8 cellular contexts compared by ENCODE assay signal in genomic region chr1:26787381-26787705, GRCh38. TPM values are rescaled to one million over a fixed set of nuclear protein-coding genes. Genes with fewer than 3 reads are reported as not detected.
DNase-seq lines count a peak whose midpoint lies in the region; ATAC-seq, FAIRE-seq and TF ChIP-seq lines count a peak whose summit lies in the region.

No MANE protein-coding gene starts in this region.

- TF ChIP-seq EP300 in neural cell (conservative IDR thresholded peaks at IDR 0.05; ENCODE audit: poor library complexity, severe bottlenecking) = no peak

- peak overlapping the region; percentile 75 for H3K4me3 ChIP-seq in BLaER1
- peak overlapping the region; percentile 51 to 76 (median 52) for H3K4me3 ChIP-seq in endothelial cell of umbilical vein (replicated peaks in 1 of 3; ENCODE audit: insufficient read depth in 1 of 3, low read depth in 1 of 3, low read length in 3 of 3)
- peak overlapping the region; percentile 91 for H3K4me3 ChIP-seq in neural cell (ENCODE audit: low read length)
- peak overlapping the region; percentile 67 for H3K4me3 ChIP-seq in urinary bladder (ENCODE audit: low read depth, low read length)

- H3K27me3 ChIP-seq in BLaER1 = no peaks in the 10 kb centered on the region
- no peaks in the 10 kb centered on the region for H3K27me3 ChIP-seq in endothelial cell of umbilical vein (ENCODE audit: control insufficient read depth in 2 of 2, insufficient read depth in 2 of 2, low read length in 2 of 2)
- H3K27me3 ChIP-seq in neural cell (ENCODE audit: insufficient read depth, low read depth, low read length) = no peaks in the 10 kb centered on the region

- peaks cover 56% of the 10 kb centered on the region for H3K4me1 Mint-ChIP-seq in activated CD4-positive, alpha-beta T cell treated with anti-CD3 and anti-CD28 coated beads for 36 hours

- POLR2A ChIA-PET in activated CD4-positive, alpha-beta T cell treated with anti-CD3 and anti-CD28 coated beads for 36 hours (lab: Charles Lee) = interaction anchor here (0.6 to 5.8 kb wide), 8 partner anchors 18 to 315 kb away, joined by 3 to 83 read pairs (median 4); partner anchors contain the start of gene HMGN2
- POLR2A ChIA-PET in endothelial cell of umbilical vein (lab: Charles Lee) = interaction anchor here (0.6 to 1.0 kb wide), 3 partner anchors 63 to 272 kb away, joined by 3 to 9 read pairs (median 4); no protein-coding TSS in a partner anchor

- TF ChIP-seq POLR2A in endothelial cell of umbilical vein (IDR thresholded peaks at IDR 0.05; ENCODE audit: low read depth, low read length) = no peak

- H3K9me2 ChIP-seq in neural cell (ENCODE audit: insufficient read depth, low read length) = no peaks in the 10 kb centered on the region

- no peak for FAIRE-seq in endothelial cell of umbilical vein (lab: Jason Lieb, UNC)
- FAIRE-seq in frontal cortex (lab: Jason Lieb, UNC) = no peak

- H3K9me3 ChIP-seq in BLaER1 (no peaks in the 10 kb centered on the region), endothelial cell of umbilical vein (replicated peaks; ENCODE audit: control insufficient read depth, insufficient read depth, low read length) (no peaks in the 10 kb centered on the region), neural cell (ENCODE audit: low read length) (no peaks in the 10 kb centered on the region)

- no peaks in the 10 kb centered on the region for H3K79me2 ChIP-seq in endothelial cell of umbilical vein (ENCODE audit: control insufficient read depth, insufficient read depth, low read length)
- no peaks in the 10 kb centered on the region for H3K79me2 ChIP-seq in neural cell (replicated peaks; ENCODE audit: insufficient read depth, low read length)

- H3K4me3 Mint-ChIP-seq in activated CD4-positive, alpha-beta T cell treated with anti-CD3 and anti-CD28 coated beads for 36 hours = peak overlapping the region; percentile 82

- peak overlapping the region; percentile 99 for H3K27ac Mint-ChIP-seq in activated CD4-positive, alpha-beta T cell treated with anti-CD3 and anti-CD28 coated beads for 36 hours

- ATAC-seq in GM19324 (IDR thresholded peaks at IDR 0.05; ENCODE audit: low FRiP score, unreplicated experiment) = peak; percentile 35
- peak; percentile 44 for ATAC-seq in HG03439 (IDR thresholded peaks at IDR 0.05; ENCODE audit: unreplicated experiment)
- peak; percentile 34 for ATAC-seq in activated CD4-positive, alpha-beta T cell treated with anti-CD3 and anti-CD28 coated beads for 36 hours

- H3K9me3 Mint-ChIP-seq in activated CD4-positive, alpha-beta T cell treated with anti-CD3 and anti-CD28 coated beads for 36 hours (ENCODE audit: low read depth) = no peaks in the 10 kb centered on the region

- peak overlapping the region; percentile 95 for H3K9ac ChIP-seq in BLaER1
- H3K9ac ChIP-seq in endothelial cell of umbilical vein (replicated peaks; ENCODE audit: extremely low read depth, insufficient read depth, low read length) = peak overlapping the region; percentile 85
- H3K9ac ChIP-seq in neural cell (ENCODE audit: low read length) = peak overlapping the region; percentile 94

- peaks cover 21% of the 10 kb centered on the region for H3K36me3 Mint-ChIP-seq in activated CD4-positive, alpha-beta T cell treated with anti-CD3 and anti-CD28 coated beads for 36 hours (ENCODE audit: low read depth)

- DNase-seq in activated CD4-positive, alpha-beta T cell treated with anti-CD3 and anti-CD28 coated beads for 36 hours = peak; percentile 84
- DNase-seq in endothelial cell of umbilical vein (ENCODE audit: low read depth, low spot score) (no peak), frontal cortex (ENCODE audit: low spot score in 2 of 2) (no peak)

- TF ChIP-seq RAD21 in neural cell (conservative IDR thresholded peaks at IDR 0.05) = no peak

- H3K36me3 ChIP-seq in BLaER1 (peaks cover 20% of the 10 kb centered on the region), endothelial cell of umbilical vein (ENCODE audit: control insufficient read depth in 2 of 2, extremely low read depth in 1 of 2, insufficient read depth in 2 of 2, low read length in 2 of 2) (peaks cover 1 to 3% of the 10 kb centered on the region in 2 experiments), neural cell (ENCODE audit: insufficient read depth, low read length) (peaks cover 11% of the 10 kb centered on the region), urinary bladder (ENCODE audit: insufficient read depth) (no peaks in the 10 kb centered on the region)

- peak overlapping the region; percentile 63 for H2AFZ ChIP-seq in endothelial cell of umbilical vein (ENCODE audit: low read depth, low read length)
- H2AFZ ChIP-seq in neural cell (ENCODE audit: low read depth, low read length) = peak overlapping the region; percentile 98

- H4K20me1 ChIP-seq in BLaER1 (no peaks in the 10 kb centered on the region), endothelial cell of umbilical vein (replicated peaks; ENCODE audit: control insufficient read depth, extremely low read depth, insufficient read depth, low read length) (no peaks in the 10 kb centered on the region), neural cell (ENCODE audit: insufficient read depth) (no peaks in the 10 kb centered on the region)

- peak overlapping the region; percentile 98 for H3K4me2 ChIP-seq in BLaER1
- peak overlapping the region; percentile 84 for H3K4me2 ChIP-seq in endothelial cell of umbilical vein (ENCODE audit: insufficient read depth, low read length)
- peak overlapping the region; percentile 100 for H3K4me2 ChIP-seq in neural cell (ENCODE audit: low read length)

- dilution Hi-C loops in endothelial cell of umbilical vein (cut with MboI; ENCODE audit: extremely low pct_ligation_motif_present, low sequenced_read_pairs) = loop anchor here (5.0 kb wide), 1 partner anchor 85 kb away; no protein-coding TSS in a partner anchor

- WGBS in urinary bladder = under 1% methylated on average over 11 of the region's 11 CpGs

- TF ChIP-seq CTCF in endothelial cell of umbilical vein (IDR thresholded peaks at IDR 0.05; ENCODE audit: extremely low read depth in 1 of 2, insufficient read depth in 1 of 2, low read depth in 1 of 2, low read length in 2 of 2) = no peak
- no peak for TF ChIP-seq CTCF in neural cell (IDR thresholded peaks at IDR 0.05; ENCODE audit: poor library complexity, severe bottlenecking)

- H3K27ac ChIP-seq in BLaER1 (peak overlapping the region; percentile 98), endothelial cell of umbilical vein (ENCODE audit: insufficient read depth, low read depth, low read length) (peak overlapping the region; percentile 69), neural cell (ENCODE audit: low read length) (peak overlapping the region; percentile 96), urinary bladder (ENCODE audit: low read depth) (peak overlapping the region; percentile 98)

- CTCF ChIA-PET in activated CD4-positive, alpha-beta T cell treated with anti-CD3 and anti-CD28 coated beads for 36 hours (lab: Charles Lee) = interaction anchor here (0.5 to 8.0 kb wide), 14 partner anchors 15 to 185 kb away, joined by 3 to 180 read pairs (median 8); no protein-coding TSS in a partner anchor
- CTCF ChIA-PET in endothelial cell of umbilical vein (lab: Charles Lee) = interaction anchor here (0.6 to 9.4 kb wide), 10 partner anchors 16 to 751 kb away, joined by 3 to 428 read pairs (median 19); partner anchors contain the start of gene ARID1A

- H3K4me1 ChIP-seq in BLaER1 = peaks cover 82% of the 10 kb centered on the region
- H3K4me1 ChIP-seq in endothelial cell of umbilical vein (ENCODE audit: control insufficient read depth, extremely low read depth, insufficient read depth, low read length) = peaks cover 48% of the 10 kb centered on the region
- H3K4me1 ChIP-seq in urinary bladder (ENCODE audit: insufficient read depth) = no peaks in the 10 kb centered on the region

- intact Hi-C loops in activated CD4-positive, alpha-beta T cell treated with anti-CD3 and anti-CD28 coated beads for 36 hours (cut with DNase I, micrococcal nuclease) = loop anchor here (1.0 to 5.0 kb wide), 5 partner anchors 39 to 940 kb away; partner anchors contain the start of genes FAM76A (in 1 of the 2) and ZDHHC18 (in 1 of the 2)
- intact Hi-C loops in endothelial cell of umbilical vein (cut with micrococcal nuclease) = no loop called here

- no peaks in the 10 kb centered on the region for H3F3A ChIP-seq in neural cell (ENCODE audit: insufficient read depth, low read length, poor library complexity, severe bottlenecking)

- BruUV-seq in endothelial cell of umbilical vein (replicated peaks; lab: Mats Ljungman, UMichigan) = TSS peak; percentile 90

- no peaks in the 10 kb centered on the region for H3K27me3 Mint-ChIP-seq in activated CD4-positive, alpha-beta T cell treated with anti-CD3 and anti-CD28 coated beads for 36 hours

- no peaks in the 10 kb centered on the region for H3K9me1 ChIP-seq in endothelial cell of umbilical vein (replicated peaks; ENCODE audit: control insufficient read depth, extremely low read depth, insufficient read depth, low read length)

TF ChIP-seq in neural cell, 6 proteins besides CTCF, POLR2A, EP300 and RAD21 (continues in another document):
- no peak for TF ChIP-seq POLR2AphosphoS5 (IDR thresholded peaks at IDR 0.05)

RNA-seq across cellular contexts. Expression of gene PIGV, which starts 0.4 kb away (rescaled TPM):
- total RNA-seq in activated CD4-positive, alpha-beta T cell treated with anti-CD3 and anti-CD28 coated beads for 36 hours = 10 to 100 TPM; 12.0 to 17.2 TPM
- total RNA-seq in endothelial cell of umbilical vein (6.0 and 7.5 TPM in 2 replicates), urinary bladder (13.4 TPM), frontal cortex (4.5 TPM)
- polyA plus RNA-seq in endothelial cell of umbilical vein (11.9 and 13.3 TPM in 2 replicates), neural cell (4.7 and 5.9 TPM in 2 replicates), urinary bladder (17.4 TPM)
- 6.4 and 7.3 TPM in 2 replicates for polyA plus RNA-seq in endothelial cell of umbilical vein (2011; cell fraction: cytosol; rRNA removed)
- polyA plus RNA-seq in endothelial cell of umbilical vein (2011; cell fraction: nucleus; rRNA removed) = 7.5 and 8.7 TPM in 2 replicates
- polyA plus RNA-seq in endothelial cell of umbilical vein (2012) = 4.8 and 5.3 TPM in 2 replicates
- polyA minus RNA-seq in endothelial cell of umbilical vein (10.0 and 25.5 TPM in 2 replicates), neural cell (7.1 and 7.2 TPM in 2 replicates)
- polyA minus RNA-seq in endothelial cell of umbilical vein (2011; cell fraction: cytosol; rRNA and poly(A)+ RNA removed) = 11.2 TPM
- polyA minus RNA-seq in endothelial cell of umbilical vein (2011; cell fraction: nucleus; rRNA and poly(A)+ RNA removed) = 4.7 and 6.8 TPM in 2 replicates

RNA-seq across cellular contexts. Expression of gene ZDHHC18, which starts 39.1 kb away (rescaled TPM):
- total RNA-seq in activated CD4-positive, alpha-beta T cell treated with anti-CD3 and anti-CD28 coated beads for 36 hours = 10 to 100 TPM; 51.6 to 66.0 TPM
- total RNA-seq in endothelial cell of umbilical vein (24.0 and 25.2 TPM in 2 replicates), urinary bladder (9.2 TPM), frontal cortex (5.7 TPM)
- polyA plus RNA-seq in endothelial cell of umbilical vein (47.3 and 48.2 TPM in 2 replicates), neural cell (23.7 and 27.3 TPM in 2 replicates), urinary bladder (18.8 TPM)
- 39.7 and 40.0 TPM in 2 replicates for polyA plus RNA-seq in endothelial cell of umbilical vein (2011; cell fraction: cytosol; rRNA removed)
- polyA plus RNA-seq in endothelial cell of umbilical vein (2011; cell fraction: nucleus; rRNA removed) = 39.9 and 40.9 TPM in 2 replicates
- polyA plus RNA-seq in endothelial cell of umbilical vein (2012) = 19.8 and 21.9 TPM in 2 replicates
- polyA minus RNA-seq in endothelial cell of umbilical vein (33.9 and 46.1 TPM in 2 replicates), neural cell (18.2 and 21.2 TPM in 2 replicates)
- 12.0 TPM for polyA minus RNA-seq in endothelial cell of umbilical vein (2011; cell fraction: cytosol; rRNA and poly(A)+ RNA removed)
- 10.4 and 12.8 TPM in 2 replicates for polyA minus RNA-seq in endothelial cell of umbilical vein (2011; cell fraction: nucleus; rRNA and poly(A)+ RNA removed)
